22 cellular contexts compared by ENCODE assay signal in genomic region chr10:127332631-127333030, GRCh38.
"Had no signal": no experiment of that assay in that cellular context is flagged by ENCODE, and none has a peak within 500 bp of the region (broad histone marks: within the 10 kb centered on the region; RNA-seq: fewer than 3 reads in every experiment).

No MANE protein-coding gene starts in this region.

- H3K27me3 Mint-ChIP-seq: IgD-negative memory B cell had no signal

- DNase-seq: Kasumi-1, MV-4-11, NCI-H1092, NCI-H1105 treated with DMSO at 0.1 percent for 48 hours, NCI-H1417 treated with DMSO at 0.1 percent for 48 hours, NCI-H146, NCI-H1694 treated with DMSO at 0.1 percent for 48 hours, NCI-H1930, NCI-H2081, NCI-H2107, NCI-H2227 treated with DMSO at 0.1 percent for 48 hours, NCI-H524, NCI-H526 treated with DMSO at 0.1 percent for 48 hours, NCI-H774, SHP77, SK-N-SH had no signal

- H3K27ac ChIP-seq: KMS-11, RWPE1 had no signal

- H3K9ac ChIP-seq: KMS-11, SK-N-SH had no signal

- FAIRE-seq: HTR-8/SVneo, K562 had no signal

- H3K4me3 ChIP-seq: K562 had no signal

- H3K9me3 ChIP-seq: SK-N-SH had no signal

- H3K9me3 Mint-ChIP-seq: IgD-negative memory B cell had no signal

- H3K27ac Mint-ChIP-seq: IgD-negative memory B cell had no signal

- H3K4me2 ChIP-seq: KMS-11, SK-N-SH had no signal

- ATAC-seq: K562, Panc1 had no signal

- H3K4me1 Mint-ChIP-seq: IgD-negative memory B cell had no signal
